In the genomic region with DNA sequence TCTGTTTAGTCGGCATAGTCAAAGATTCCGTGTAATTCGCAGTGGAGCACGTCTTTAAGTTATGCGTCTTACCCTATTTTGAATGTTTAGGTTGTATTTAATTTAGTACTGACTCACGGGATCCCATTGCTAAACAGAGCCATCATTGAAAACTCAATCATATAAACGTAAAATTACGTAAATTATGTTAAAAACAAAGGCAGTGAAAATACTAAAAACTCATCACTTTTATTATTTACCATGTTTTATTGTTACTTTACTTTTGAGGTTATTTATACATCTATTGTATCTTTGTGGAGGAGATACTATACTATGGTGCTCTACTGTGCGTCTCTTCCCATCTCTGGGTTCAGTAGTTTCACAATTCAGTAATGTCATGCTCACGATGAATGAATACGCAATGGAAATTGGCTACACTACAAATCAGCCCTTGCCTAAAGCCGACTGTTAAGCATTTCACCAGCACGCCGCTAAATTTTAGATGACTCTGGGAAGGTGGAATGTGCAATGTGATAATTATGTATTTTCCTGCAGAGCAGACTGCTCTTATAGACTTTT, we compare ENCODE assay signal across 8 cellular contexts. TPM values are rescaled to one million over a fixed set of nuclear protein-coding genes. Genes with fewer than 3 reads are reported as not detected.
DNase-seq lines count a peak whose midpoint lies in the region; ATAC-seq and TF ChIP-seq lines count a peak whose summit lies in the region.

No MANE protein-coding gene starts in this region.

- TF ChIP-seq CTCF in adrenal gland (IDR thresholded peaks at IDR 0.05), result peak in 1 of 6 experiments; percentile 3
- TF ChIP-seq CTCF in left ventricle myocardium inferior (IDR thresholded peaks at IDR 0.05; ENCODE audit: borderline replicate concordance), result no peak

- DNase-seq in activated T-cell treated with anti-CD3 and anti-CD28 coated beads for 24 hours (ENCODE audit: low read depth), result peak; percentile 2
- DNase-seq in activated T-cell treated with anti-CD3 and anti-CD28 coated beads for 4 hours, result no peak
- DNase-seq in NCI-H2227 (lab: John Stamatoyannopoulos, UW; ENCODE audit: unreplicated experiment), result peak; percentile 24
- DNase-seq in adrenal gland, result peak in 5 of 7 donors; percentile 34 to 64 (median 52)
- no peak for DNase-seq in left ventricle myocardium inferior
- DNase-seq in renal cortical epithelial cell (ENCODE audit: low read depth), result peak; percentile 57

- peak overlapping the region in 3 of 4 donors; percentile 26 to 68 (median 61) for H3K4me3 ChIP-seq in adrenal gland
- H3K4me3 ChIP-seq in left ventricle myocardium inferior, result peak overlapping the region; percentile 72

- H3K4me1 ChIP-seq in adrenal gland (replicated peaks in 1 of 2) (peaks cover 0 to 14% of the 10 kb centered on the region in 2 donors), left ventricle myocardium inferior (peaks cover 21% of the 10 kb centered on the region)

- intact Hi-C loops in adrenal gland (cut with DNase I) (no loop called here), left ventricle myocardium inferior (cut with micrococcal nuclease) (no loop called here)

- H3K9me3 ChIP-seq in adrenal gland (replicated peaks in 1 of 3) (no peaks in the 10 kb centered on the region), left ventricle myocardium inferior (replicated peaks) (no peaks in the 10 kb centered on the region)

- no peaks in the 10 kb centered on the region for H3K27me3 ChIP-seq in adrenal gland
- no peaks in the 10 kb centered on the region for H3K27me3 ChIP-seq in left ventricle myocardium inferior (ENCODE audit: low read depth)

- H3K36me3 ChIP-seq in adrenal gland (replicated peaks in 1 of 2) (no peaks in the 10 kb centered on the region), left ventricle myocardium inferior (no peaks in the 10 kb centered on the region)

- WGBS in adrenal gland, 4 donors, result 0 to 40% (median 18%) methylated on average over 14 of the region's 14 CpGs

- no peak for ATAC-seq in HG03457 (IDR thresholded peaks at IDR 0.05; ENCODE audit: unreplicated experiment)
- no peak for ATAC-seq in GM21529 (IDR thresholded peaks at IDR 0.05; ENCODE audit: unreplicated experiment)

- peak; percentile 76 to 77 for TF ChIP-seq POLR2A in adrenal gland (IDR thresholded peaks at IDR 0.05)

- H3K27ac ChIP-seq in adrenal gland (peak overlapping the region; percentile 89 to 98 (median 97)), left ventricle myocardium inferior (replicated peaks) (peak overlapping the region; percentile 97)

RNA-seq across cellular contexts. Expression of a gene that starts 0.9 kb away (rescaled TPM):
- total RNA-seq in adrenal gland (100 to 1,000 TPM in 5 of 8 donors, 10 to 100 TPM in 3; 72.0 to 188 (median 113) TPM), left ventricle myocardium inferior (364 TPM), renal cortical epithelial cell (39.9 and 59.4 TPM in 2 replicates)
- polyA plus RNA-seq in adrenal gland, result 100 to 1,000 TPM in 1 of 3 donors, 10 to 100 TPM in 2; 71.5 to 210 (median 84.0) TPM

RNA-seq across cellular contexts. Expression of a gene that starts 5.1 kb away (rescaled TPM):
- total RNA-seq in adrenal gland, result 10 to 100 TPM; 31.3 to 78.1 (median 41.4) TPM
- 10 to 100 TPM; 13.4 to 24.8 (median 15.7) TPM for polyA plus RNA-seq in adrenal gland
- total RNA-seq in left ventricle myocardium inferior, result 49.7 TPM
- 4.7 and 5.2 TPM in 2 replicates for total RNA-seq in renal cortical epithelial cell

RNA-seq across cellular contexts. Expression of a gene that starts 43.3 kb away (rescaled TPM):
- total RNA-seq in adrenal gland, result 10 to 100 TPM in 4 of 8 donors, 1 to 10 TPM in 4; 5.9 to 32.5 (median 14.3) TPM
- 10 to 100 TPM in 2 of 3 donors, 1 to 10 TPM in 1; 5.0 to 20.3 (median 17.5) TPM for polyA plus RNA-seq in adrenal gland
- 28.1 TPM for total RNA-seq in left ventricle myocardium inferior
- total RNA-seq in renal cortical epithelial cell, result 9.4 and 10.2 TPM in 2 replicates

RNA-seq across cellular contexts. Expression of a gene that starts 43.3 kb away (rescaled TPM):
- total RNA-seq in adrenal gland (10 to 100 TPM in 4 of 8 donors, 1 to 10 TPM in 3, not detected in 1; 1.2 to 26.2 (median 15.4) TPM), left ventricle myocardium inferior (56.9 TPM), renal cortical epithelial cell (4.2 and 5.2 TPM in 2 replicates)
- polyA plus RNA-seq in adrenal gland, result 100 to 1,000 TPM in 2 of 3 donors, 10 to 100 TPM in 1; 16.5 to 218 (median 119) TPM

RNA-seq across cellular contexts. Expression of a gene that starts 43.7 kb away (rescaled TPM):
- 10 to 100 TPM; 10.6 to 26.7 (median 21.2) TPM for total RNA-seq in adrenal gland
- 10 to 100 TPM in 1 of 3 donors, 1 to 10 TPM in 2; 7.8 to 43.0 (median 9.7) TPM for polyA plus RNA-seq in adrenal gland
- 17.0 TPM for total RNA-seq in left ventricle myocardium inferior
- total RNA-seq in renal cortical epithelial cell, result 17.7 and 40.6 TPM in 2 replicates

Comparison
In these comparisons a context has a peak if more than half of its experiments do, and no peak if none do; other contexts are left out.
1. DNase-seq: peak in activated T-cell treated with anti-CD3 and anti-CD28 coated beads for 24 hours (single experiment), NCI-H2227 (single experiment), adrenal gland (5 of 7) and renal cortical epithelial cell (single experiment); none in activated T-cell treated with anti-CD3 and anti-CD28 coated beads for 4 hours (single experiment) and left ventricle myocardium inferior (single experiment).